Comparison of ENCODE assay signal across 17 cellular contexts in the genomic region with DNA sequence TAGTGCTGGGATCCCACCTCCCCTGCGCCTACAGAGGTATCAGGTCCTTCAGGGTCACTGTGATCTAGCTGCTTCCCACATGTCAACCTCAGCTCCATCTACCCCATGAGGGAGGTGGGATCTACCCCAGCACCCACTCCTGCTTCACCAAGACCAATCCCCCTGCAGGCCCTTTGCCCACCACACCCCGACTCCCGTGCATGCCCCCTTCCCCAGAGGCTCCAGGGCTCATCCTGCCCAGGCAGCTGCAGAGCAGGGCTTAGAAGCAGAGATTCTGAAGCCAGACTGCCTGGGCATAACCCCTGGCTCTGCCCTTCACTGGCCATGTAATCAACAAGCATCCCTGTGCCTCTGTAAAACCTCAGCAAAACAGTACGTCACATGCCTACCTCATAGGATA. TPM values are rescaled to one million over a fixed set of nuclear protein-coding genes. Genes with fewer than 3 reads are reported as not detected.
DNase-seq lines count a peak whose midpoint lies in the region; ATAC-seq and TF ChIP-seq lines count a peak whose summit lies in the region.
"Had no signal": no experiment of that assay in that cellular context is flagged by ENCODE, and none has a peak within 500 bp of the region (broad histone marks: within the 10 kb centered on the region; RNA-seq: fewer than 3 reads in every experiment).

No MANE protein-coding gene starts in this region.

- ATAC-seq in activated T-helper 17 cell treated with anti-CD3 and anti-CD28 coated beads, Interleukin-2, amount 50 U/mL, for 72 hours (replicated peaks), result no peak
- peak; percentile 47 for ATAC-seq in memory B cell (ENCODE audit: low read depth)
- no peak for ATAC-seq in HG03378 (IDR thresholded peaks at IDR 0.05; ENCODE audit: unreplicated experiment)
- ATAC-seq: GM23338, HCT116 had no signal

- no peaks in the 10 kb centered on the region for H3K36me3 Mint-ChIP-seq in activated T-helper 17 cell treated with anti-CD3 and anti-CD28 coated beads, Interleukin-2, amount 50 U/mL, for 72 hours (ENCODE audit: low read depth)
- no peaks in the 10 kb centered on the region for H3K36me3 Mint-ChIP-seq in memory B cell
- H3K36me3 Mint-ChIP-seq: CD14-positive monocyte; CD4-positive, alpha-beta memory T cell had no signal

- H3K4me3 Mint-ChIP-seq in activated T-helper 17 cell treated with anti-CD3 and anti-CD28 coated beads, Interleukin-2, amount 50 U/mL, for 72 hours, result no peak overlapping the region
- no peak overlapping the region for H3K4me3 Mint-ChIP-seq in memory B cell
- H3K4me3 Mint-ChIP-seq: CD14-positive monocyte; CD4-positive, alpha-beta memory T cell; GM23338; HFFc6 had no signal

- H3K27me3 Mint-ChIP-seq in activated T-helper 17 cell treated with anti-CD3 and anti-CD28 coated beads, Interleukin-2, amount 50 U/mL, for 72 hours, result peaks cover 12% of the 10 kb centered on the region
- H3K27me3 Mint-ChIP-seq in memory B cell, result peaks cover 24% of the 10 kb centered on the region

- no peak overlapping the region for H3K4me3 ChIP-seq in left ventricle myocardium inferior
- H3K4me3 ChIP-seq: GM23338 had no signal

- H3K9me3 ChIP-seq in left ventricle myocardium inferior (replicated peaks), result no peaks in the 10 kb centered on the region
- H3K9me3 ChIP-seq: BE2C had no signal

- H3K4me1 Mint-ChIP-seq in activated T-helper 17 cell treated with anti-CD3 and anti-CD28 coated beads, Interleukin-2, amount 50 U/mL, for 72 hours, result no peaks in the 10 kb centered on the region
- H3K4me1 Mint-ChIP-seq in memory B cell, result peaks cover 3% of the 10 kb centered on the region
- H3K4me1 Mint-ChIP-seq: CD14-positive monocyte; CD4-positive, alpha-beta memory T cell had no signal

- H3K4me1 ChIP-seq in left ventricle myocardium inferior, result no peaks in the 10 kb centered on the region

- peak overlapping the region; percentile 25 for H3K27ac Mint-ChIP-seq in activated T-helper 17 cell treated with anti-CD3 and anti-CD28 coated beads, Interleukin-2, amount 50 U/mL, for 72 hours
- no peak overlapping the region for H3K27ac Mint-ChIP-seq in memory B cell
- H3K27ac Mint-ChIP-seq: CD14-positive monocyte, GM23338, HFFc6 had no signal

- no peaks in the 10 kb centered on the region for H3K9me3 Mint-ChIP-seq in activated T-helper 17 cell treated with anti-CD3 and anti-CD28 coated beads, Interleukin-2, amount 50 U/mL, for 72 hours
- H3K9me3 Mint-ChIP-seq in memory B cell, result no peaks in the 10 kb centered on the region
- H3K9me3 Mint-ChIP-seq: GM23338, HFFc6 had no signal

- DNase-seq in NAMALWA (ENCODE audit: low spot score) (peak; percentile 41), memory B cell (ENCODE audit: low spot score in 2 of 2) (no peak), left ventricle myocardium inferior (no peak)
- DNase-seq in stimulated activated CD4-positive, alpha-beta T cell treated with anti-CD3 and anti-CD28 coated beads, Interleukin-15, amount 100 ng/mL, for 24 hours, result no peak
- DNase-seq: ACHN; BE2C; CD4-positive, alpha-beta memory T cell; DMS153; DMS79; GDM1; H7; HFFc6 had no signal

- H3K36me3 ChIP-seq in left ventricle myocardium inferior, result no peaks in the 10 kb centered on the region
- H3K36me3 ChIP-seq: BE2C had no signal

- H3K27ac ChIP-seq in left ventricle myocardium inferior (replicated peaks), result no peak overlapping the region

- H3K27me3 ChIP-seq in left ventricle myocardium inferior (ENCODE audit: low read depth), result no peaks in the 10 kb centered on the region
- H3K27me3 ChIP-seq: BE2C had no signal

- intact Hi-C loops in left ventricle myocardium inferior (cut with micrococcal nuclease), result no loop called here

- TF ChIP-seq CTCF in left ventricle myocardium inferior (IDR thresholded peaks at IDR 0.05; ENCODE audit: borderline replicate concordance), result no peak

RNA-seq across cellular contexts. Expression of gene COL11A2, which starts 17.5 kb away (rescaled TPM):
- total RNA-seq in activated T-helper 17 cell treated with anti-CD3 and anti-CD28 coated beads, Interleukin-2, amount 50 U/mL, for 72 hours, result 1 to 10 TPM; 1.2 to 3.3 TPM
- total RNA-seq in left ventricle myocardium inferior, result 1.3 TPM

RNA-seq across cellular contexts. Expression of gene RXRB, which starts 25.7 kb away (rescaled TPM):
- total RNA-seq in activated T-helper 17 cell treated with anti-CD3 and anti-CD28 coated beads, Interleukin-2, amount 50 U/mL, for 72 hours, result 10 to 100 TPM; 31.0 to 68.7 TPM
- 40.3 TPM for total RNA-seq in left ventricle myocardium inferior

RNA-seq across cellular contexts. Expression of gene SLC39A7, which starts 25.9 kb away (rescaled TPM):
- total RNA-seq in activated T-helper 17 cell treated with anti-CD3 and anti-CD28 coated beads, Interleukin-2, amount 50 U/mL, for 72 hours, result 10 to 100 TPM; 50.5 to 65.0 TPM
- total RNA-seq in left ventricle myocardium inferior, result 50.5 TPM

RNA-seq across cellular contexts. Expression of gene HSD17B8, which starts 29.7 kb away (rescaled TPM):
- total RNA-seq in activated T-helper 17 cell treated with anti-CD3 and anti-CD28 coated beads, Interleukin-2, amount 50 U/mL, for 72 hours, result 10 to 100 TPM in 1 of 2 donors, 1 to 10 TPM in 1; 3.4 to 13.1 TPM
- total RNA-seq in left ventricle myocardium inferior, result 18.2 TPM

RNA-seq across cellular contexts. Expression of gene RING1, which starts 33.5 kb away (rescaled TPM):
- total RNA-seq in activated T-helper 17 cell treated with anti-CD3 and anti-CD28 coated beads, Interleukin-2, amount 50 U/mL, for 72 hours, result 10 to 100 TPM; 22.7 to 25.1 TPM
- total RNA-seq in left ventricle myocardium inferior, result 28.4 TPM
